In the genomic region with DNA sequence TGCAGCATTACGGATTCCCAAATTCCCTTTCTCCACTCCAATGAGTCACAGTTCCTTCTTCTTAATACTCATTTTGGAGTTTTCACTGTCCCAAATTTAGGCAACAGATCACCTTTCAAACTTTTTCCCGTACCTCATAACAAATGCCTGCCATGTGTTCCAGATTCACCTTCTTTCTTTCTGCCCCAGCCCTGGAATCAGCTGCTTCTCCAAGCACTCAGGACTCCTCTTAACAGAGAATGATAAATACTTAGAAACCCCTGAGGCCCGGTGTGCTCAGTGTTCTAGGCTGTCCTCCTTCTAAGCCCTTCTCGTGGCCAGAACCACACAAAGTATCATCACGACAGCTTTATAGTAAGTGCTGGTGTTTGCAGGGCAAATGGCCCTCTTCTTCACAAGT, we compare ENCODE assay signal across 28 cellular contexts. TPM values are rescaled to one million over a fixed set of nuclear protein-coding genes. Genes with fewer than 3 reads are reported as not detected.
DNase-seq lines count a peak whose midpoint lies in the region; ATAC-seq, FAIRE-seq and TF ChIP-seq lines count a peak whose summit lies in the region.
"Had no signal": no experiment of that assay in that cellular context is flagged by ENCODE, and none has a peak within 500 bp of the region (broad histone marks: within the 10 kb centered on the region; RNA-seq: fewer than 3 reads in every experiment).

No MANE protein-coding gene starts in this region.

- H3K27ac ChIP-seq in HEK293 (ENCODE audit: extremely low read depth, low read depth, low read length) = peak overlapping the region; percentile 47; the same call in 1 of the 2 replicates
- H3K27ac ChIP-seq in K562 (ENCODE audit: extremely low read depth, low read depth, low read length) = no peak overlapping the region
- peak overlapping the region; percentile 48 for H3K27ac ChIP-seq in neutrophil
- H3K27ac ChIP-seq: GM23248, heart right ventricle, HL-60, left lung had no signal

- H3K9me3 ChIP-seq in HEK293 (ENCODE audit: control insufficient read depth, insufficient read depth, low read depth, low read length) (no peaks in the 10 kb centered on the region), K562 (replicated peaks; ENCODE audit: control insufficient read depth, insufficient read depth, low read depth, low read length) (no peaks in the 10 kb centered on the region; the same call in 1 of the 2 replicates), neutrophil (no peaks in the 10 kb centered on the region)
- H3K9me3 ChIP-seq: adrenal gland, heart right ventricle, left lung, mucosa of descending colon had no signal

- TF ChIP-seq POLR2A in K562 (conservative IDR thresholded peaks at IDR 0.05) = no peak; the same call in 1 of the 2 replicates

- H3K4me3 ChIP-seq in HEK293 (ENCODE audit: low read depth, low read length) (no peak overlapping the region), K562 (no peak overlapping the region), neutrophil (ENCODE audit: low read depth in 1 of 2, low read length in 1 of 2) (no peak overlapping the region)
- H3K4me3 ChIP-seq: adrenal gland, GM23248, heart right ventricle, left lung, mucosa of descending colon had no signal

- H3K9me1 ChIP-seq in K562 (ENCODE audit: control insufficient read depth, insufficient read depth, low read length) = no peaks in the 10 kb centered on the region

- H3K4me1 ChIP-seq in HEK293 (ENCODE audit: control insufficient read depth, insufficient read depth, low read length) (no peaks in the 10 kb centered on the region), K562 (replicated peaks in 1 of 2; ENCODE audit: control insufficient read depth in 2 of 2, insufficient read depth in 2 of 2, low read length in 2 of 2) (0 out of 5 replicates have a peak, but pooled peaks cover 0 to 3% of the 10 kb centered on the region in 2 experiments), neutrophil (ENCODE audit: control insufficient read depth in 1 of 2, insufficient read depth in 1 of 2, low read depth in 1 of 2, low read length in 1 of 2) (peaks cover 0 to 4% of the 10 kb centered on the region in 2 experiments)
- H3K4me1 ChIP-seq: adrenal gland, left lung had no signal

- CTCF ChIA-PET in activated naive CD4-positive, alpha-beta T cell treated with anti-CD3 and anti-CD28 coated beads for 36 hours (lab: Charles Lee) = no interaction called here
- CTCF ChIA-PET in activated naive CD4-positive, alpha-beta T cell treated with anti-CD3 and anti-CD28 coated beads, Interleukin-2, amount 10 ng/mL, durations not matched to agents 7 days and 5 days (lab: Charles Lee) = no interaction called here
- CTCF ChIA-PET in HEK293 (lab: Yijun Ruan, JAX) (interaction anchor here (0.7 to 1.2 kb wide), 2 partner anchors 15 to 63 kb away, joined by 3 to 4 read pairs; no protein-coding TSS in a partner anchor), K562 (lab: Yijun Ruan, JAX; ENCODE audit: low intra/inter-chr PET ratio) (no interaction called here)

- TF ChIP-seq CTCF in HEK293 (tag by site-specific recombination; IDR thresholded peaks at IDR 0.05) (no peak), K562 (IDR thresholded peaks at IDR 0.05 in 2 of 3, conservative IDR thresholded peaks at IDR 0.05 in 1 of 3; ENCODE audit: insufficient read depth in 2 of 3, low read depth in 1 of 3, low read length in 3 of 3) (no peak), neutrophil (IDR thresholded peaks at IDR 0.05) (no peak)

- no peak for DNase-seq in activated naive CD4-positive, alpha-beta T cell treated with anti-CD3 and anti-CD28 coated beads for 36 hours
- no peak for DNase-seq in activated naive CD4-positive, alpha-beta T cell treated with anti-CD3 and anti-CD28 coated beads, Interleukin-2, amount 10 ng/mL, durations not matched to agents 7 days and 5 days
- DNase-seq in K562 (ENCODE audit: extremely low read depth in 1 of 4, low spot score in 3 of 4) (no peak), DMS53 treated with DMSO at 0.1 percent for 48 hours (lab: John Stamatoyannopoulos, UW; ENCODE audit: unreplicated experiment) (no peak), cortex of kidney (lab: John Stamatoyannopoulos, UW) (no peak)
- DNase-seq: activated T-cell treated with anti-CD3 and anti-CD28 coated beads for 4 hours; adrenal gland; DMS53; GM23248; heart right ventricle; MM.1S; mucosa of descending colon; NCI-H187 treated with DMSO at 0.1 percent for 48 hours; NCI-H2227 treated with DMSO at 0.1 percent for 48 hours; NCI-H748 treated with DMSO at 0.1 percent for 48 hours; nucleus accumbens; retina; SIG-M5; stimulated activated CD4-positive, alpha-beta T cell treated with anti-CD3 and anti-CD28 coated beads, Interleukin-4, amount 100 ng/mL, for 4 hours; T-cell had no signal

- ATAC-seq in K562 (no peak), GM21528 (IDR thresholded peaks at IDR 0.05; ENCODE audit: low FRiP score, unreplicated experiment) (no peak)
- ATAC-seq: heart right ventricle, left lung, mucosa of descending colon had no signal

- H3K36me3 Mint-ChIP-seq in activated naive CD4-positive, alpha-beta T cell treated with anti-CD3 and anti-CD28 coated beads for 36 hours (ENCODE audit: low read depth) = peaks cover 65% of the 10 kb centered on the region
- peaks cover 74% of the 10 kb centered on the region for H3K36me3 Mint-ChIP-seq in activated naive CD4-positive, alpha-beta T cell treated with anti-CD3 and anti-CD28 coated beads, Interleukin-2, amount 10 ng/mL, durations not matched to agents 7 days and 5 days

- peak overlapping the region; percentile 1 for H3K27ac Mint-ChIP-seq in activated naive CD4-positive, alpha-beta T cell treated with anti-CD3 and anti-CD28 coated beads for 36 hours
- H3K27ac Mint-ChIP-seq in activated naive CD4-positive, alpha-beta T cell treated with anti-CD3 and anti-CD28 coated beads, Interleukin-2, amount 10 ng/mL, durations not matched to agents 7 days and 5 days = no peak overlapping the region

- H3K36me3 ChIP-seq in HEK293 (ENCODE audit: control insufficient read depth in 2 of 2, insufficient read depth in 1 of 2, low read length in 2 of 2) (peaks cover 63 to 96% of the 10 kb centered on the region in 2 experiments), K562 (ENCODE audit: control insufficient read depth, insufficient read depth, low read length) (peaks cover 88% of the 10 kb centered on the region), neutrophil (peaks cover 97% of the 10 kb centered on the region)

- POLR2A ChIA-PET in HEK293 (lab: Yijun Ruan, JAX) = interaction anchor here (0.6 to 1.7 kb wide), 2 partner anchors 17 to 38 kb away, joined by 6 to 7 read pairs; no protein-coding TSS in a partner anchor
- POLR2A ChIA-PET in K562 (lab: Yijun Ruan, JAX) = interaction anchor here (0.6 kb wide), 1 partner anchor 335 kb away, joined by 3 read pairs; no protein-coding TSS in a partner anchor

- BruUV-seq in K562 (replicated peaks; lab: Mats Ljungman, UMichigan) = TSS peak; percentile 11

- WGBS in K562 (ENCODE audit: insufficient coverage, low coverage, missing lambda C conversion rate) = 76% methylated on average over 5 of the region's 5 CpGs

- intact Hi-C loops in activated naive CD4-positive, alpha-beta T cell treated with anti-CD3 and anti-CD28 coated beads for 36 hours (cut with micrococcal nuclease) = no loop called here
- intact Hi-C loops in K562 (cut with micrococcal nuclease) = no loop called here

- in situ Hi-C loops in K562 (cut with MboI) = no loop called here

- H3K27me3 Mint-ChIP-seq in activated naive CD4-positive, alpha-beta T cell treated with anti-CD3 and anti-CD28 coated beads for 36 hours (ENCODE audit: low read depth) = no peaks in the 10 kb centered on the region
- no peaks in the 10 kb centered on the region for H3K27me3 Mint-ChIP-seq in activated naive CD4-positive, alpha-beta T cell treated with anti-CD3 and anti-CD28 coated beads, Interleukin-2, amount 10 ng/mL, durations not matched to agents 7 days and 5 days
- H3K27me3 Mint-ChIP-seq: T-cell had no signal

- no peak overlapping the region for H2AFZ ChIP-seq in K562 (ENCODE audit: low read depth, low read length)
- H2AFZ ChIP-seq: GM23248 had no signal

- H3K79me2 ChIP-seq in K562 (ENCODE audit: control insufficient read depth, insufficient read depth, low read length) = peaks cover 76% of the 10 kb centered on the region

- H3K27me3 ChIP-seq in K562 (ENCODE audit: control insufficient read depth in 2 of 2, insufficient read depth in 2 of 2, low read length in 2 of 2) (no peaks in the 10 kb centered on the region), neutrophil (no peaks in the 10 kb centered on the region)
- H3K27me3 ChIP-seq: adrenal gland, heart right ventricle, left lung had no signal

- no peak for TF ChIP-seq EP300 in K562 (IDR thresholded peaks at IDR 0.05; ENCODE audit: low read length)

- no peak overlapping the region for H3K4me2 ChIP-seq in K562 (ENCODE audit: insufficient read depth, low read length)

- peaks cover 18% of the 10 kb centered on the region for H3K4me1 Mint-ChIP-seq in activated naive CD4-positive, alpha-beta T cell treated with anti-CD3 and anti-CD28 coated beads for 36 hours (ENCODE audit: low read depth)
- H3K4me1 Mint-ChIP-seq in activated naive CD4-positive, alpha-beta T cell treated with anti-CD3 and anti-CD28 coated beads, Interleukin-2, amount 10 ng/mL, durations not matched to agents 7 days and 5 days = peaks cover 2% of the 10 kb centered on the region

- no peak overlapping the region for H3K9ac ChIP-seq in K562 (ENCODE audit: insufficient read depth in 1 of 2, low read depth in 2 of 2, low read length in 2 of 2)
- H3K9ac ChIP-seq: GM23248 had no signal

- FAIRE-seq in K562 (lab: Jason Lieb, UNC) = no peak
- FAIRE-seq: bronchial epithelial cell had no signal

- H4K20me1 ChIP-seq in K562 (replicated peaks; ENCODE audit: control insufficient read depth, insufficient read depth, low read length) = no peaks in the 10 kb centered on the region

- H3K9me3 Mint-ChIP-seq in activated naive CD4-positive, alpha-beta T cell treated with anti-CD3 and anti-CD28 coated beads for 36 hours = no peaks in the 10 kb centered on the region
- H3K9me3 Mint-ChIP-seq in activated naive CD4-positive, alpha-beta T cell treated with anti-CD3 and anti-CD28 coated beads, Interleukin-2, amount 10 ng/mL, durations not matched to agents 7 days and 5 days = peaks cover 4% of the 10 kb centered on the region
- H3K9me3 Mint-ChIP-seq: T-cell had no signal

- H3K4me3 Mint-ChIP-seq in activated naive CD4-positive, alpha-beta T cell treated with anti-CD3 and anti-CD28 coated beads for 36 hours = no peak overlapping the region
- no peak overlapping the region for H3K4me3 Mint-ChIP-seq in activated naive CD4-positive, alpha-beta T cell treated with anti-CD3 and anti-CD28 coated beads, Interleukin-2, amount 10 ng/mL, durations not matched to agents 7 days and 5 days
- H3K4me3 Mint-ChIP-seq: T-cell had no signal

- no peak for TF ChIP-seq RAD21 in K562 (CRISPR knock-in tag; conservative IDR thresholded peaks at IDR 0.05 in 1 of 2, IDR thresholded peaks at IDR 0.05 in 1 of 2)

RNA-seq across cellular contexts. Expression of gene CSNK1D, which starts 14.9 kb away (rescaled TPM):
- 100 to 1,000 TPM in 1 of 2 experiments, 10 to 100 TPM in 1; 99.8 to 100 TPM for total RNA-seq in activated naive CD4-positive, alpha-beta T cell treated with anti-CD3 and anti-CD28 coated beads for 36 hours
- total RNA-seq in K562 (2011; cell fraction: chromatin; rRNA removed; ENCODE audit: low replicate concordance) = 268 and 441 TPM in 2 replicates
- 196 and 213 TPM in 2 replicates for total RNA-seq in K562 (2011; cell fraction: nucleolus; rRNA removed)
- 179 and 187 TPM in 2 replicates for total RNA-seq in K562 (2011; cell fraction: nucleoplasm; rRNA removed)
- 26.1 and 39.0 TPM in 2 replicates for total RNA-seq in K562 (2014; rRNA removed)
- total RNA-seq in K562 (2014; rRNA removed; fragmentation: Illumina TruSeq; extraction: Trizol) = 35.9 and 41.3 TPM in 2 replicates
- total RNA-seq in K562 (2015; rRNA removed; fragmentation: Illumina TruSeq; extraction: Trizol) = 35.7 and 36.6 TPM in 2 replicates
- total RNA-seq in K562 (2021) = 95.3 and 114 TPM in 2 replicates
- 82.8 and 96.8 TPM in 2 replicates for polyA plus RNA-seq in K562 (2011; rRNA removed)
- 51.5 and 60.4 TPM in 2 replicates for polyA plus RNA-seq in K562 (2011; cell fraction: cytosol; rRNA removed)
- 306 and 488 TPM in 2 replicates for polyA plus RNA-seq in K562 (2011; cell fraction: nucleus; rRNA removed)
- 102 and 106 TPM in 2 replicates for polyA plus RNA-seq in K562 (2012)
- 123 and 133 TPM in 2 replicates for polyA plus RNA-seq in K562 (2014; fragmentation: Illumina TruSeq; extraction: Trizol)
- polyA plus RNA-seq in K562 (2014; fragmentation: Nextera tagmentation; extraction: Ambion mirVana) = 1 to 10 TPM; 6.5 to 7.4 TPM
- polyA plus RNA-seq in K562 (2014; rRNA removed) = 81.0 and 90.3 TPM in 2 replicates
- 56.2 and 74.7 TPM in 2 replicates for polyA minus RNA-seq in K562 (2011; rRNA and poly(A)+ RNA removed)
- polyA minus RNA-seq in K562 (2011; cell fraction: cytosol; rRNA and poly(A)+ RNA removed) = 45.7 and 51.3 TPM in 2 replicates
- 71.1 and 74.9 TPM in 2 replicates for polyA minus RNA-seq in K562 (2011; cell fraction: nucleus; rRNA and poly(A)+ RNA removed)

RNA-seq across cellular contexts. Expression of gene SLC16A3, which starts 29.7 kb away (rescaled TPM):
- 10 to 100 TPM; 15.2 to 18.3 TPM for total RNA-seq in activated naive CD4-positive, alpha-beta T cell treated with anti-CD3 and anti-CD28 coated beads for 36 hours
- total RNA-seq in K562 (2011; cell fraction: chromatin; rRNA removed; ENCODE audit: low replicate concordance) = 2.9 and 6.6 TPM in 2 replicates
- total RNA-seq in K562 (2011; cell fraction: nucleolus; rRNA removed) = 10.0 and 10.5 TPM in 2 replicates
- total RNA-seq in K562 (2011; cell fraction: nucleoplasm; rRNA removed) = 4.4 and 5.7 TPM in 2 replicates
- total RNA-seq in K562 (2014; rRNA removed) (1.8 and 2.5 TPM in 2 replicates), K562 (2014; rRNA removed; fragmentation: Illumina TruSeq; extraction: Trizol) (0.11 and 0.13 TPM in 2 replicates), K562 (2015; rRNA removed; fragmentation: Illumina TruSeq; extraction: Trizol) (1.0 and 1.2 TPM in 2 replicates), K562 (2021) (2.9 and 5.4 TPM in 2 replicates)
- polyA plus RNA-seq in K562 (2011; rRNA removed) (3.7 and 8.3 TPM in 2 replicates), K562 (2014; fragmentation: Illumina TruSeq; extraction: Trizol) (0.58 and 0.78 TPM in 2 replicates), K562 (2014; fragmentation: Nextera tagmentation; extraction: Ambion mirVana) (not detected), K562 (2014; rRNA removed) (0.81 and 1.9 TPM in 2 replicates)
- 9.7 and 12.8 TPM in 2 replicates for polyA plus RNA-seq in K562 (2011; cell fraction: cytosol; rRNA removed)
- 9.1 and 10.2 TPM in 2 replicates for polyA plus RNA-seq in K562 (2011; cell fraction: nucleus; rRNA removed)
- 4.9 and 9.3 TPM in 2 replicates for polyA plus RNA-seq in K562 (2012)
- polyA minus RNA-seq in K562 (2011; rRNA and poly(A)+ RNA removed) = 2.9 and 3.7 TPM in 2 replicates
- polyA minus RNA-seq in K562 (2011; cell fraction: cytosol; rRNA and poly(A)+ RNA removed) = 7.0 and 15.5 TPM in 2 replicates
- 4.8 and 6.9 TPM in 2 replicates for polyA minus RNA-seq in K562 (2011; cell fraction: nucleus; rRNA and poly(A)+ RNA removed)

RNA-seq across cellular contexts. Expression of gene CCDC57, which starts 45.9 kb away (rescaled TPM):
- 10 to 100 TPM; 40.7 to 43.9 TPM for total RNA-seq in activated naive CD4-positive, alpha-beta T cell treated with anti-CD3 and anti-CD28 coated beads for 36 hours
- 238 and 466 TPM in 2 replicates for total RNA-seq in K562 (2011; cell fraction: chromatin; rRNA removed; ENCODE audit: low replicate concordance)
- 176 and 211 TPM in 2 replicates for total RNA-seq in K562 (2011; cell fraction: nucleolus; rRNA removed)
- 135 and 163 TPM in 2 replicates for total RNA-seq in K562 (2011; cell fraction: nucleoplasm; rRNA removed)
- total RNA-seq in K562 (2014; rRNA removed) = 13.6 and 19.0 TPM in 2 replicates
- 10.7 TPM in 2 replicates for total RNA-seq in K562 (2014; rRNA removed; fragmentation: Illumina TruSeq; extraction: Trizol)
- 17.1 and 18.1 TPM in 2 replicates for total RNA-seq in K562 (2015; rRNA removed; fragmentation: Illumina TruSeq; extraction: Trizol)
- 33.8 and 36.0 TPM in 2 replicates for total RNA-seq in K562 (2021)
- 26.3 and 31.1 TPM in 2 replicates for polyA plus RNA-seq in K562 (2011; rRNA removed)
- polyA plus RNA-seq in K562 (2011; cell fraction: cytosol; rRNA removed) = 15.4 and 18.8 TPM in 2 replicates
- 146 and 224 TPM in 2 replicates for polyA plus RNA-seq in K562 (2011; cell fraction: nucleus; rRNA removed)
- 20.1 and 38.4 TPM in 2 replicates for polyA plus RNA-seq in K562 (2012)
- 12.9 and 19.9 TPM in 2 replicates for polyA plus RNA-seq in K562 (2014; fragmentation: Illumina TruSeq; extraction: Trizol)
- 1 to 10 TPM in 1 of 2 experiments, under 1 TPM in 1; 0.83 to 1.1 TPM for polyA plus RNA-seq in K562 (2014; fragmentation: Nextera tagmentation; extraction: Ambion mirVana)
- polyA plus RNA-seq in K562 (2014; rRNA removed) = 34.8 and 36.2 TPM in 2 replicates
- 15.9 and 16.8 TPM in 2 replicates for polyA minus RNA-seq in K562 (2011; rRNA and poly(A)+ RNA removed)
- 12.2 and 13.1 TPM in 2 replicates for polyA minus RNA-seq in K562 (2011; cell fraction: cytosol; rRNA and poly(A)+ RNA removed)
- 47.4 and 49.1 TPM in 2 replicates for polyA minus RNA-seq in K562 (2011; cell fraction: nucleus; rRNA and poly(A)+ RNA removed)

RNA-seq across cellular contexts. Expression of gene CD7, which starts 58.9 kb away (rescaled TPM):
- total RNA-seq in activated naive CD4-positive, alpha-beta T cell treated with anti-CD3 and anti-CD28 coated beads for 36 hours = 100 to 1,000 TPM; 635 to 646 TPM
- total RNA-seq in K562 (2011; cell fraction: chromatin; rRNA removed; ENCODE audit: low replicate concordance) = 0.44 TPM in 1 of 2 replicates, not detected in the other
- total RNA-seq in K562 (2011; cell fraction: nucleolus; rRNA removed) = 0.66 and 0.83 TPM in 2 replicates
- total RNA-seq in K562 (2011; cell fraction: nucleoplasm; rRNA removed) = 0.69 TPM in 1 of 2 replicates, not detected in the other
- not detected in 2 replicates for total RNA-seq in K562 (2014; rRNA removed)
- not detected in 2 replicates for total RNA-seq in K562 (2014; rRNA removed; fragmentation: Illumina TruSeq; extraction: Trizol)
- total RNA-seq in K562 (2015; rRNA removed; fragmentation: Illumina TruSeq; extraction: Trizol) = not detected in 2 replicates
- 0.18 and 0.35 TPM in 2 replicates for total RNA-seq in K562 (2021)
- polyA plus RNA-seq in K562 (2011; rRNA removed) = 0.21 and 0.85 TPM in 2 replicates
- 0.34 and 1.3 TPM in 2 replicates for polyA plus RNA-seq in K562 (2011; cell fraction: cytosol; rRNA removed)
- 0.88 and 1.2 TPM in 2 replicates for polyA plus RNA-seq in K562 (2011; cell fraction: nucleus; rRNA removed)
- 0.16 and 0.19 TPM in 2 replicates for polyA plus RNA-seq in K562 (2012)
- polyA plus RNA-seq in K562 (2014; fragmentation: Illumina TruSeq; extraction: Trizol) = not detected in 2 replicates
- polyA plus RNA-seq in K562 (2014; fragmentation: Nextera tagmentation; extraction: Ambion mirVana) = not detected
- not detected in 2 replicates for polyA plus RNA-seq in K562 (2014; rRNA removed)
- not detected in 2 replicates for polyA minus RNA-seq in K562 (2011; rRNA and poly(A)+ RNA removed)
- polyA minus RNA-seq in K562 (2011; cell fraction: cytosol; rRNA and poly(A)+ RNA removed) = 1.0 TPM in 1 of 2 replicates, not detected in the other
- 0.27 TPM in 1 of 2 replicates, not detected in the other for polyA minus RNA-seq in K562 (2011; cell fraction: nucleus; rRNA and poly(A)+ RNA removed)
- total RNA-seq: bronchial epithelial cell, dermis microvascular lymphatic vessel endothelial cell, fibroblast of villous mesenchyme had no signal
